In genomic region chr3:151210676-151211381, GRCh38 we compare ENCODE assay signal across 8 cellular contexts. TPM values are rescaled to one million over a fixed set of nuclear protein-coding genes. Genes with fewer than 3 reads are reported as not detected.
DNase-seq lines count a peak whose midpoint lies in the region; ATAC-seq and TF ChIP-seq lines count a peak whose summit lies in the region.

No MANE protein-coding gene starts in this region.

- peaks cover 57% of the 10 kb centered on the region for H3K4me1 Mint-ChIP-seq in activated naive CD8-positive, alpha-beta T cell treated with anti-CD3 and anti-CD28 coated beads for 36 hours
- H3K4me1 Mint-ChIP-seq in stimulated activated effector memory CD8-positive, alpha-beta T cell treated with anti-CD3 and anti-CD28 coated beads, Interleukin-12 subunit alpha, Interleukin-12 subunit beta, amount 100 ng/mL, for 72 hours = peaks cover 63% of the 10 kb centered on the region

- peaks cover 2% of the 10 kb centered on the region for H3K9me3 Mint-ChIP-seq in activated naive CD8-positive, alpha-beta T cell treated with anti-CD3 and anti-CD28 coated beads for 36 hours
- no peaks in the 10 kb centered on the region for H3K9me3 Mint-ChIP-seq in stimulated activated effector memory CD8-positive, alpha-beta T cell treated with anti-CD3 and anti-CD28 coated beads, Interleukin-12 subunit alpha, Interleukin-12 subunit beta, amount 100 ng/mL, for 72 hours

- no peak for TF ChIP-seq CTCF in WERI-Rb-1 (IDR thresholded peaks at IDR 0.05; ENCODE audit: low read depth, low read length)

- peak overlapping the region; percentile 88 for H3K27ac Mint-ChIP-seq in activated naive CD8-positive, alpha-beta T cell treated with anti-CD3 and anti-CD28 coated beads for 36 hours
- H3K27ac Mint-ChIP-seq in stimulated activated effector memory CD8-positive, alpha-beta T cell treated with anti-CD3 and anti-CD28 coated beads, Interleukin-12 subunit alpha, Interleukin-12 subunit beta, amount 100 ng/mL, for 72 hours = peak overlapping the region; percentile 95

- H3K36me3 Mint-ChIP-seq in activated naive CD8-positive, alpha-beta T cell treated with anti-CD3 and anti-CD28 coated beads for 36 hours = peaks cover 22% of the 10 kb centered on the region
- peaks cover 20% of the 10 kb centered on the region for H3K36me3 Mint-ChIP-seq in stimulated activated effector memory CD8-positive, alpha-beta T cell treated with anti-CD3 and anti-CD28 coated beads, Interleukin-12 subunit alpha, Interleukin-12 subunit beta, amount 100 ng/mL, for 72 hours

- H3K27me3 Mint-ChIP-seq in activated naive CD8-positive, alpha-beta T cell treated with anti-CD3 and anti-CD28 coated beads for 36 hours = no peaks in the 10 kb centered on the region

- H3K27ac ChIP-seq in right cardiac atrium (ENCODE audit: low read length) (no peak overlapping the region), WERI-Rb-1 (no peak overlapping the region)

- DNase-seq in Right ventricle myocardium superior (no peak), right cardiac atrium (no peak), NCI-H82 (lab: John Stamatoyannopoulos, UW) (no peak), WERI-Rb-1 (no peak), NCI-H1417 treated with DMSO at 0.1 percent for 48 hours (lab: John Stamatoyannopoulos, UW) (no peak)
- no peak for DNase-seq in activated naive CD8-positive, alpha-beta T cell treated with anti-CD3 and anti-CD28 coated beads for 36 hours
- no peak for DNase-seq in stimulated activated effector memory CD8-positive, alpha-beta T cell treated with anti-CD3 and anti-CD28 coated beads, Interleukin-12 subunit alpha, Interleukin-12 subunit beta, amount 100 ng/mL, for 72 hours (ENCODE audit: low spot score in 2 of 2)

- H3K4me3 Mint-ChIP-seq in activated naive CD8-positive, alpha-beta T cell treated with anti-CD3 and anti-CD28 coated beads for 36 hours = peak overlapping the region; percentile 54
- H3K4me3 Mint-ChIP-seq in stimulated activated effector memory CD8-positive, alpha-beta T cell treated with anti-CD3 and anti-CD28 coated beads, Interleukin-12 subunit alpha, Interleukin-12 subunit beta, amount 100 ng/mL, for 72 hours = peak overlapping the region; percentile 52

- WGBS in right cardiac atrium = 53% methylated on average over 4 of the region's 4 CpGs

- peak; percentile 51 for ATAC-seq in Right ventricle myocardium superior (ENCODE audit: poor library complexity)
- ATAC-seq in right cardiac atrium = no peak
- ATAC-seq in HG03342 (IDR thresholded peaks at IDR 0.05; ENCODE audit: unreplicated experiment) = peak; percentile 59
- ATAC-seq in stimulated activated effector memory CD8-positive, alpha-beta T cell treated with anti-CD3 and anti-CD28 coated beads, Interleukin-12 subunit alpha, Interleukin-12 subunit beta, amount 100 ng/mL, for 72 hours = no peak

- no peaks in the 10 kb centered on the region for H3K4me1 ChIP-seq in right cardiac atrium (ENCODE audit: control insufficient read depth, insufficient read depth, low read length)

- H3K36me3 ChIP-seq in WERI-Rb-1 = no peaks in the 10 kb centered on the region

- no peaks in the 10 kb centered on the region for H3K27me3 ChIP-seq in right cardiac atrium (ENCODE audit: control insufficient read depth, insufficient read depth)
- no peaks in the 10 kb centered on the region for H3K27me3 ChIP-seq in WERI-Rb-1 (ENCODE audit: insufficient read depth, low read depth, severe bottlenecking)

- no peak overlapping the region for H3K4me3 ChIP-seq in right cardiac atrium (ENCODE audit: low read length)
- H3K4me3 ChIP-seq in WERI-Rb-1 (ENCODE audit: low read depth, low read length) = no peak overlapping the region

- H3K9me3 ChIP-seq in right cardiac atrium (ENCODE audit: control insufficient read depth, low read length) (no peaks in the 10 kb centered on the region), WERI-Rb-1 (ENCODE audit: severe bottlenecking) (no peaks in the 10 kb centered on the region)

- intact Hi-C loops in Right ventricle myocardium superior (cut with DNase I) (no loop called here), right cardiac atrium (cut with DNase I) (no loop called here)

RNA-seq across cellular contexts. Expression of gene GPR171, which starts 7.8 kb away (rescaled TPM):
- 0.24 TPM for total RNA-seq in Right ventricle myocardium superior
- total RNA-seq in right cardiac atrium = under 1 TPM in 3 of 4 donors, not detected in 1; 0.20 to 0.50 (median 0.39) TPM
- polyA plus RNA-seq in right cardiac atrium = 0.34 TPM
- 100 to 1,000 TPM; 131 to 134 TPM for total RNA-seq in activated naive CD8-positive, alpha-beta T cell treated with anti-CD3 and anti-CD28 coated beads for 36 hours

Comparison
In these comparisons a context has a peak if more than half of its experiments do, and no peak if none do; other contexts are left out.
1. ATAC-seq: peak in Right ventricle myocardium superior (single experiment) and HG03342 (single experiment); none in right cardiac atrium (0 of 2) and stimulated activated effector memory CD8-positive, alpha-beta T cell treated with anti-CD3 and anti-CD28 coated beads, Interleukin-12 subunit alpha, Interleukin-12 subunit beta, amount 100 ng/mL, for 72 hours (single experiment).
2. RNA of gene GPR171, which starts 7.8 kb away (total RNA-seq): 131 to 134 TPM in activated naive CD8-positive, alpha-beta T cell treated with anti-CD3 and anti-CD28 coated beads for 36 hours; 0.20 to 0.50 TPM in right cardiac atrium and 0.24 TPM in Right ventricle myocardium superior (single experiment); every median in the first group is over 10 times any median in the second.